8 cellular contexts compared by ENCODE assay signal in the genomic region with DNA sequence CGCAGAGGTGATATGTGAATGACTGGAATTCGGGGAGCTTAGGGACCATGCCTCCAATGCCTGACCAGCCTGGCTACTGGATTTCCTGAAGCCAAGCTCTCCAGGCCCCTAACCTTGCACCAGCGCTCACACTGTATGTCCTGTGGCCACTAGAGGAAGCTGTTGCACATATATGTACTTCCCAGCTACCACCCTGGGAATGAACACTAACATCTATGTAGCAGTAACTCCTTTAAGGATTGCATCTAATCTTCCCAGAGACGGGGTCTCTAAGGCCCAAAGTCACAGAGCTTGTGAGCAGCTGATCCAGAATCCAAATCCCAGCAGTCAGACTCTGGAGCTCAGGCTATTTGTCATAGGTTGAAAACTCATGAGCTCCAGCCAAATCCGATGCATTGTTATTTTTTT. TPM values are rescaled to one million over a fixed set of nuclear protein-coding genes. Genes with fewer than 3 reads are reported as not detected.
A peak's percentile ranks its signal among the peaks of the same experiment; 100 is the strongest.
DNase-seq lines count a peak whose midpoint lies in the region; ATAC-seq and TF ChIP-seq lines count a peak whose summit lies in the region.

No MANE protein-coding gene starts in this region.

- no peak overlapping the region for H2AFZ ChIP-seq in mammary epithelial cell (ENCODE audit: low read depth, low read length)

- CTCF ChIA-PET in mammary epithelial cell (lab: Charles Lee; ENCODE audit: low non-redundant PET), result interaction anchor here (0.5 to 0.6 kb wide), 5 partner anchors 139 to 423 kb away, joined by 4 to 7 read pairs (median 5); partner anchors contain the start of genes ACTL10, CDK5RAP1 and SNTA1

- H3K4me2 ChIP-seq in mammary epithelial cell (ENCODE audit: insufficient read depth, low read depth, low read length), result no peak overlapping the region

- no peaks in the 10 kb centered on the region for H4K20me1 ChIP-seq in mammary epithelial cell (ENCODE audit: insufficient read depth, low read length)

- H3K27ac ChIP-seq in mammary epithelial cell (ENCODE audit: insufficient read depth, low read depth, low read length) (no peak overlapping the region), liver (ENCODE audit: low read depth in 1 of 2, low read length in 2 of 2) (no peak overlapping the region)

- H3K27me3 ChIP-seq in HAP-1 (ENCODE audit: low read depth) (peaks cover 5% of the 10 kb centered on the region; the same call in 1 of the 2 replicates), mammary epithelial cell (ENCODE audit: insufficient read depth, low read length) (peaks cover 4% of the 10 kb centered on the region), liver (ENCODE audit: control insufficient read depth in 4 of 4, insufficient read depth in 4 of 4, low read length in 3 of 4) (no peaks in the 10 kb centered on the region)

- TF ChIP-seq CTCF in mammary epithelial cell (conservative IDR thresholded peaks at IDR 0.05 in 1 of 2, IDR thresholded peaks at IDR 0.05 in 1 of 2; ENCODE audit: extremely low read depth in 1 of 2, insufficient read depth in 1 of 2, low read depth in 1 of 2, low read length in 2 of 2) (peak; percentile 81 to 90), liver (IDR thresholded peaks at IDR 0.05; ENCODE audit: low read depth, low read length, missing input control) (peak; percentile 38)

- ATAC-seq in GM18517 (IDR thresholded peaks at IDR 0.05; ENCODE audit: unreplicated experiment), result no peak

- no peaks in the 10 kb centered on the region for H3K79me2 ChIP-seq in mammary epithelial cell (ENCODE audit: insufficient read depth, low read length)

- H3K4me3 ChIP-seq in HAP-1 (no peak overlapping the region), mammary epithelial cell (replicated peaks in 1 of 3; ENCODE audit: insufficient read depth in 1 of 3, low read depth in 2 of 3, low read length in 3 of 3) (no peak overlapping the region), liver (ENCODE audit: low read depth in 1 of 3, low read length in 3 of 3) (no peak overlapping the region)

- 24% methylated on average over 5 of the region's 5 CpGs for WGBS in mammary epithelial cell (ENCODE audit: low coverage, missing lambda C conversion rate)
- 32% methylated on average over 5 of the region's 5 CpGs for WGBS in liver

- intact Hi-C loops in mammary epithelial cell (cut with micrococcal nuclease), result loop anchor here (1.0 to 5.0 kb wide), 3 partner anchors 28 to 405 kb away; partner anchors contain the start of gene ACTL10

- H3K9ac ChIP-seq in mammary epithelial cell (ENCODE audit: insufficient read depth, low read length), result no peak overlapping the region
- no peak overlapping the region for H3K9ac ChIP-seq in liver (ENCODE audit: low read depth in 1 of 2, low read length in 2 of 2)

- dilution Hi-C loops in mammary epithelial cell (cut with HindIII; ENCODE audit: low sequenced_read_pairs), result loop anchor here (5.0 kb wide), 2 partner anchors 55 to 105 kb away; no protein-coding TSS in a partner anchor

- BruUV-seq in mammary epithelial cell (replicated peaks; lab: Mats Ljungman, UMichigan), result no TSS peak

- no peaks in the 10 kb centered on the region for H3K4me1 ChIP-seq in HAP-1
- H3K4me1 ChIP-seq in mammary epithelial cell (ENCODE audit: insufficient read depth, low read length), result no peaks in the 10 kb centered on the region
- no peaks in the 10 kb centered on the region for H3K4me1 ChIP-seq in liver (ENCODE audit: control insufficient read depth in 4 of 4, insufficient read depth in 4 of 4, low read length in 3 of 4)

- H3K36me3 ChIP-seq in HAP-1 (replicated peaks) (no peaks in the 10 kb centered on the region), mammary epithelial cell (ENCODE audit: insufficient read depth, low read length) (no peaks in the 10 kb centered on the region), liver (ENCODE audit: control insufficient read depth in 4 of 4, insufficient read depth in 3 of 4, low read depth in 1 of 4, low read length in 3 of 4) (no peaks in the 10 kb centered on the region)

- in situ Hi-C loops in HAP-1 (cut with MboI; ENCODE audit: low sequenced_read_pairs), result loop anchor here (10.0 kb wide), 1 partner anchor 62 kb away; no protein-coding TSS in a partner anchor
- in situ Hi-C loops in mammary epithelial cell (cut with MboI; ENCODE audit: low sequenced_read_pairs in 2 of 2), result no loop called here

- no peaks in the 10 kb centered on the region for H3K9me3 ChIP-seq in HAP-1
- no peaks in the 10 kb centered on the region for H3K9me3 ChIP-seq in mammary epithelial cell (replicated peaks; ENCODE audit: insufficient read depth, low read length)
- peaks cover 0 to 4% (median 3%) of the 10 kb centered on the region in 4 donors for H3K9me3 ChIP-seq in liver (ENCODE audit: control insufficient read depth in 4 of 4, low read length in 3 of 4)

- TF ChIP-seq RAD21 in liver (IDR thresholded peaks at IDR 0.05), result peak; percentile 37 to 70

- DNase-seq in CMK (ENCODE audit: low read depth) (peak; percentile 12), HAP-1 (ENCODE audit: low spot score in 2 of 2) (peak; percentile 46 to 66), NCI-H82 (lab: John Stamatoyannopoulos, UW) (peak; percentile 92), mammary epithelial cell (peak; percentile 54), 8988T (no peak), activated T-cell treated with anti-CD3 and anti-CD28 coated beads for 4 hours (no peak)

TF ChIP-seq in liver, 16 proteins besides CTCF, POLR2A, EP300 and RAD21:
- TF ChIP-seq ATF3 (IDR thresholded peaks at IDR 0.05) (no peak), FOXA1 (IDR thresholded peaks at IDR 0.05) (no peak), EGR1 (IDR thresholded peaks at IDR 0.05; ENCODE audit: low read depth in 2 of 2) (no peak), HNF4G (IDR thresholded peaks at IDR 0.05) (no peak), YY1 (IDR thresholded peaks at IDR 0.05) (no peak), RXRA (IDR thresholded peaks at IDR 0.05) (no peak), REST (IDR thresholded peaks at IDR 0.05) (no peak), TAF1 (conservative IDR thresholded peaks at IDR 0.05) (no peak)

RNA-seq across cellular contexts. Expression of gene BPIFB1, which starts 20.4 kb away (rescaled TPM):
- not detected for total RNA-seq in mammary epithelial cell
- polyA plus RNA-seq in mammary epithelial cell, result not detected
- polyA minus RNA-seq in mammary epithelial cell, result not detected
- total RNA-seq in liver, result under 1 TPM in 1 of 2 donors, not detected in 1; 0.08 TPM
- under 1 TPM in 1 of 2 donors, not detected in 1; 0.13 TPM for polyA plus RNA-seq in liver

RNA-seq across cellular contexts. Expression of gene BPIFA1, which starts 26.9 kb away (rescaled TPM):
- total RNA-seq in mammary epithelial cell (not detected), liver (not detected)
- polyA plus RNA-seq in mammary epithelial cell (not detected), liver (not detected)
- not detected for polyA minus RNA-seq in mammary epithelial cell

RNA-seq across cellular contexts. Expression of gene BPIFA3, which starts 45.5 kb away (rescaled TPM):
- total RNA-seq in mammary epithelial cell (not detected), liver (not detected)
- polyA plus RNA-seq in mammary epithelial cell (not detected), liver (not detected)
- not detected for polyA minus RNA-seq in mammary epithelial cell

Comparison
In these comparisons a context has a peak if more than half of its experiments do, and no peak if none do; other contexts are left out.
1. DNase-seq: peak in CMK (single experiment), HAP-1 (2 of 2), NCI-H82 (single experiment) and mammary epithelial cell (single experiment); none in 8988T (single experiment) and activated T-cell treated with anti-CD3 and anti-CD28 coated beads for 4 hours (single experiment).